Comparison of ENCODE assay signal across 8 cellular contexts in the genomic region with DNA sequence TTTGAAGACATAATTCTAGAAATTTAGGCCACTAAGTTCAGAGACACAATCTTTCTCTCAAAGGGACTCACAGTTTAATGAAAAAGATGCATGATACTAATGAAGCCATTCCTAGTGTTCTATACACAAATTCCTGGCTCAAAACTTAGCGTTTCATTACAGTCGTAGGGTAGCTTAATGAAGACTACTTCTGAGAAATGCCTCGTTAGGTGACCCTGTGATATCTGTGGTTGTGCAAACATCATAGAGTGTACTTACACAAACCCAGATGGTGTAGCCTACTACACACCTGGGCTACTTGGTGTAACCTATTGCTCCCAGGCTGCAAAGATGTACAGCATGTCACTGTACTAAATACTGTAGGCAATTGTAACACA. TPM values are rescaled to one million over a fixed set of nuclear protein-coding genes. Genes with fewer than 3 reads are reported as not detected.
DNase-seq lines count a peak whose midpoint lies in the region; ATAC-seq lines count a peak whose summit lies in the region.

No MANE protein-coding gene starts in this region.

- POLR2A ChIA-PET in naive thymus-derived CD8-positive, alpha-beta T cell (lab: Charles Lee): interaction anchor here (1.0 to 1.1 kb wide), 2 partner anchors 171 to 310 kb away, joined by 5 read pairs; a partner anchor contains a TSS

- H3K9me3 Mint-ChIP-seq in activated T-helper 1 cell treated with anti-CD3 and anti-CD28 coated beads, Interleukin-12 subunit alpha, Interleukin-12 subunit beta, Interleukin-2, Interleukin-4 antibody, amounts not matched to agents 30 ng/mL and 10 ng/mL and 1 ng/mL, durations not matched to agents 14 hours and 24 hours and 36 hours: no peaks in the 10 kb centered on the region
- H3K9me3 Mint-ChIP-seq in naive thymus-derived CD8-positive, alpha-beta T cell: no peaks in the 10 kb centered on the region

- no peaks in the 10 kb centered on the region for H3K27me3 Mint-ChIP-seq in activated T-helper 1 cell treated with anti-CD3 and anti-CD28 coated beads, Interleukin-12 subunit alpha, Interleukin-12 subunit beta, Interleukin-2, Interleukin-4 antibody, amounts not matched to agents 30 ng/mL and 10 ng/mL and 1 ng/mL, durations not matched to agents 14 hours and 24 hours and 36 hours (ENCODE audit: insufficient read depth)
- peaks cover 0 to 3% (median 0%) of the 10 kb centered on the region in 5 donors for H3K27me3 Mint-ChIP-seq in naive thymus-derived CD8-positive, alpha-beta T cell

- DNase-seq in Ammon's horn (ENCODE audit: low spot score) (peak; percentile 6), NCI-H187 (lab: John Stamatoyannopoulos, UW) (no peak)
- DNase-seq in activated T-helper 1 cell treated with anti-CD3 and anti-CD28 coated beads, Interleukin-12 subunit alpha, Interleukin-12 subunit beta, Interleukin-2, Interleukin-4 antibody, amounts not matched to agents 30 ng/mL and 10 ng/mL and 1 ng/mL, durations not matched to agents 14 hours and 24 hours and 36 hours (ENCODE audit: low spot score): no peak
- DNase-seq in naive thymus-derived CD8-positive, alpha-beta T cell: no peak

- H3K4me1 Mint-ChIP-seq in activated T-helper 1 cell treated with anti-CD3 and anti-CD28 coated beads, Interleukin-12 subunit alpha, Interleukin-12 subunit beta, Interleukin-2, Interleukin-4 antibody, amounts not matched to agents 30 ng/mL and 10 ng/mL and 1 ng/mL, durations not matched to agents 14 hours and 24 hours and 36 hours (ENCODE audit: low read depth): peaks cover 27% of the 10 kb centered on the region
- H3K4me1 Mint-ChIP-seq in naive thymus-derived CD8-positive, alpha-beta T cell: peaks cover 5 to 35% (median 29%) of the 10 kb centered on the region in 4 donors

- ATAC-seq in GM21825 (IDR thresholded peaks at IDR 0.05; ENCODE audit: unreplicated experiment) (peak; percentile 0), HG03025 (IDR thresholded peaks at IDR 0.05; ENCODE audit: low FRiP score, unreplicated experiment) (no peak), HG03045 (IDR thresholded peaks at IDR 0.05; ENCODE audit: unreplicated experiment) (no peak), GM18858 (IDR thresholded peaks at IDR 0.05; ENCODE audit: unreplicated experiment) (no peak)
- no peak for ATAC-seq in naive thymus-derived CD8-positive, alpha-beta T cell

- H3K4me3 Mint-ChIP-seq in activated T-helper 1 cell treated with anti-CD3 and anti-CD28 coated beads, Interleukin-12 subunit alpha, Interleukin-12 subunit beta, Interleukin-2, Interleukin-4 antibody, amounts not matched to agents 30 ng/mL and 10 ng/mL and 1 ng/mL, durations not matched to agents 14 hours and 24 hours and 36 hours: peak overlapping the region; percentile 93
- H3K4me3 Mint-ChIP-seq in naive thymus-derived CD8-positive, alpha-beta T cell: peak overlapping the region; percentile 88 to 95 (median 92)

- intact Hi-C loops in activated T-helper 1 cell treated with anti-CD3 and anti-CD28 coated beads, Interleukin-12 subunit alpha, Interleukin-12 subunit beta, Interleukin-2, Interleukin-4 antibody, amounts not matched to agents 30 ng/mL and 10 ng/mL and 1 ng/mL, durations not matched to agents 14 hours and 24 hours and 36 hours (cut with micrococcal nuclease): loop anchor here (1.0 to 5.0 kb wide), 7 partner anchors 45 to 1755 kb away; a partner anchor contains a TSS

- H3K27ac Mint-ChIP-seq in activated T-helper 1 cell treated with anti-CD3 and anti-CD28 coated beads, Interleukin-12 subunit alpha, Interleukin-12 subunit beta, Interleukin-2, Interleukin-4 antibody, amounts not matched to agents 30 ng/mL and 10 ng/mL and 1 ng/mL, durations not matched to agents 14 hours and 24 hours and 36 hours: peak overlapping the region; percentile 94
- H3K27ac Mint-ChIP-seq in naive thymus-derived CD8-positive, alpha-beta T cell: peak overlapping the region; percentile 76 to 97 (median 96)

- H3K36me3 Mint-ChIP-seq in activated T-helper 1 cell treated with anti-CD3 and anti-CD28 coated beads, Interleukin-12 subunit alpha, Interleukin-12 subunit beta, Interleukin-2, Interleukin-4 antibody, amounts not matched to agents 30 ng/mL and 10 ng/mL and 1 ng/mL, durations not matched to agents 14 hours and 24 hours and 36 hours (ENCODE audit: low read depth): peaks cover 2% of the 10 kb centered on the region
- peaks cover 0 to 14% (median 3%) of the 10 kb centered on the region in 3 donors for H3K36me3 Mint-ChIP-seq in naive thymus-derived CD8-positive, alpha-beta T cell

RNA-seq across cellular contexts. Expression of a gene that starts 0.5 kb away (rescaled TPM):
- 69.9 and 76.8 TPM in 2 replicates for total RNA-seq in activated T-helper 1 cell treated with anti-CD3 and anti-CD28 coated beads, Interleukin-12 subunit alpha, Interleukin-12 subunit beta, Interleukin-2, Interleukin-4 antibody, amounts not matched to agents 30 ng/mL and 10 ng/mL and 1 ng/mL, durations not matched to agents 14 hours and 24 hours and 36 hours
- 10 to 100 TPM; 25.4 to 26.8 TPM for total RNA-seq in naive thymus-derived CD8-positive, alpha-beta T cell
- polyA plus RNA-seq in naive thymus-derived CD8-positive, alpha-beta T cell: 10 to 100 TPM; 49.9 to 53.7 (median 51.6) TPM
